20 cellular contexts compared by ENCODE assay signal in the genomic region with DNA sequence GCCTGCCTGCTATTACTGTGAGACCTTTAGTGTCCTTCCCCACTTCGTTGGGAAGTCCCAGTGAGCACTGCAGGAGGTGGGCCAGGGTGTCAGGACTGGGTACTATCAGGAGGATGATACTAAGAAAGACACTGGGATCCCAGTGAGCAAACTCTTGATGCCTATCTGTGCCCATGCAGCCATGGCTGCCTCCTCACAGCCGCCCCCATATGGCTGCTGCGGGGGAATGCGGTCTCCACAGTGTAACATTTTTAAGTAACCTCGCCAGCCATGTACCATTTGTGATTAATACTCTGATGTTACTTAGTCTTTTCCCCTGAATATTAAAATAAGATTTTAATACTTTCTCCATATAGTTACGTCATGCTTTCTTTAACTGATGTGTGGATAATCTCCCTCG.
DNase-seq lines count a peak whose midpoint lies in the region; ATAC-seq and TF ChIP-seq lines count a peak whose summit lies in the region.
"Had no signal": no experiment of that assay in that cellular context is flagged by ENCODE, and none has a peak within 500 bp of the region (broad histone marks: within the 10 kb centered on the region; RNA-seq: fewer than 3 reads in every experiment).

No MANE protein-coding gene starts in this region.

- in situ Hi-C loops in astrocyte of the cerebellum (cut with HindIII; ENCODE audit: low sequenced_read_pairs) = loop anchor here (5.0 kb wide), 1 partner anchor 96 kb away; no protein-coding TSS in a partner anchor

- H3K4me3 ChIP-seq in GM12865 (ENCODE audit: low read depth, low read length) = no peak overlapping the region
- H3K4me3 ChIP-seq in LNCaP clone FGC (ENCODE audit: low read depth, low read length) = no peak overlapping the region
- no peak overlapping the region for H3K4me3 ChIP-seq in astrocyte of the cerebellum (ENCODE audit: low read depth, low read length)
- H3K4me3 ChIP-seq: breast epithelium, sigmoid colon, uterus had no signal

- peaks cover 17% of the 10 kb centered on the region for H3K9me3 Mint-ChIP-seq in neural crest cell
- peaks cover 3 to 11% of the 10 kb centered on the region in 2 donors for H3K9me3 Mint-ChIP-seq in stimulated activated naive B cell treated with anti-CD40 and anti-IgM and Interleukin-4, amounts not matched to agents 10 μg/mL and 1 μg/mL and 100 μg/mL, for 72 hours
- H3K9me3 Mint-ChIP-seq: activated naive CD8-positive, alpha-beta T cell treated with anti-CD3 and anti-CD28 coated beads, Interleukin-2, amount 10 ng/mL, durations not matched to agents 7 days and 5 days had no signal

- H3K27ac Mint-ChIP-seq in neural crest cell (ENCODE audit: unreplicated experiment) = no peak overlapping the region
- no peak overlapping the region for H3K27ac Mint-ChIP-seq in stimulated activated naive B cell treated with anti-CD40 and anti-IgM and Interleukin-4, amounts not matched to agents 10 μg/mL and 1 μg/mL and 100 μg/mL, for 72 hours
- H3K27ac Mint-ChIP-seq: activated naive CD8-positive, alpha-beta T cell treated with anti-CD3 and anti-CD28 coated beads, Interleukin-2, amount 10 ng/mL, durations not matched to agents 7 days and 5 days; activated T-helper 1 cell treated with anti-CD3 and anti-CD28 coated beads, Interleukin-12 subunit alpha, Interleukin-12 subunit beta, Interleukin-2, Interleukin-4 antibody, amounts not matched to agents 30 ng/mL and 10 ng/mL and 1 ng/mL, durations not matched to agents 14 hours and 24 hours and 36 hours; B cell had no signal

- H3K36me3 Mint-ChIP-seq in neural crest cell (ENCODE audit: low read depth) = peaks cover 9% of the 10 kb centered on the region
- H3K36me3 Mint-ChIP-seq in stimulated activated naive B cell treated with anti-CD40 and anti-IgM and Interleukin-4, amounts not matched to agents 10 μg/mL and 1 μg/mL and 100 μg/mL, for 72 hours = no peaks in the 10 kb centered on the region
- H3K36me3 Mint-ChIP-seq: activated naive CD8-positive, alpha-beta T cell treated with anti-CD3 and anti-CD28 coated beads, Interleukin-2, amount 10 ng/mL, durations not matched to agents 7 days and 5 days had no signal

- peaks cover 5% of the 10 kb centered on the region for H3K27me3 Mint-ChIP-seq in neural crest cell (ENCODE audit: low read depth)
- H3K27me3 Mint-ChIP-seq in stimulated activated naive B cell treated with anti-CD40 and anti-IgM and Interleukin-4, amounts not matched to agents 10 μg/mL and 1 μg/mL and 100 μg/mL, for 72 hours = peaks cover 0 to 17% of the 10 kb centered on the region in 2 donors

- no peak for ATAC-seq in stimulated activated naive B cell treated with anti-CD40 and anti-IgM and Interleukin-4, amounts not matched to agents 10 μg/mL and 1 μg/mL and 100 μg/mL, for 72 hours (replicated peaks)
- ATAC-seq: left ventricle myocardium superior had no signal

- peak; percentile 7 for TF ChIP-seq CTCF in GM12865 (IDR thresholded peaks at IDR 0.05; ENCODE audit: insufficient read depth, low read depth, low read length, missing control alignments)
- TF ChIP-seq CTCF in LNCaP clone FGC (IDR thresholded peaks at IDR 0.05; ENCODE audit: control insufficient read depth, extremely low read depth, insufficient read depth) = peak; percentile 12; the same call in 1 of the 2 replicates
- TF ChIP-seq CTCF in astrocyte of the cerebellum (IDR thresholded peaks at IDR 0.05; ENCODE audit: low read depth, low read length, missing control alignments) = peak; percentile 7
- peak; percentile 20 for TF ChIP-seq CTCF in neural crest cell (conservative IDR thresholded peaks at IDR 0.05)

- H3K4me3 Mint-ChIP-seq in neural crest cell = no peak overlapping the region
- H3K4me3 Mint-ChIP-seq in stimulated activated naive B cell treated with anti-CD40 and anti-IgM and Interleukin-4, amounts not matched to agents 10 μg/mL and 1 μg/mL and 100 μg/mL, for 72 hours = no peak overlapping the region
- H3K4me3 Mint-ChIP-seq: activated naive CD8-positive, alpha-beta T cell treated with anti-CD3 and anti-CD28 coated beads, Interleukin-2, amount 10 ng/mL, durations not matched to agents 7 days and 5 days; activated T-helper 1 cell treated with anti-CD3 and anti-CD28 coated beads, Interleukin-12 subunit alpha, Interleukin-12 subunit beta, Interleukin-2, Interleukin-4 antibody, amounts not matched to agents 30 ng/mL and 10 ng/mL and 1 ng/mL, durations not matched to agents 14 hours and 24 hours and 36 hours; B cell had no signal

- no peaks in the 10 kb centered on the region for H3K4me1 Mint-ChIP-seq in neural crest cell
- no peaks in the 10 kb centered on the region for H3K4me1 Mint-ChIP-seq in stimulated activated naive B cell treated with anti-CD40 and anti-IgM and Interleukin-4, amounts not matched to agents 10 μg/mL and 1 μg/mL and 100 μg/mL, for 72 hours
- H3K4me1 Mint-ChIP-seq: activated naive CD8-positive, alpha-beta T cell treated with anti-CD3 and anti-CD28 coated beads, Interleukin-2, amount 10 ng/mL, durations not matched to agents 7 days and 5 days; B cell had no signal

- DNase-seq in GM12865 (ENCODE audit: low read depth) (peak; percentile 2), LNCaP clone FGC (ENCODE audit: low read depth) (no peak), astrocyte of the cerebellum (ENCODE audit: low read depth) (no peak), neural crest cell (ENCODE audit: low read depth, low spot score) (no peak), medulla oblongata (ENCODE audit: extremely low spot score) (no peak)
- no peak for DNase-seq in stimulated activated naive B cell treated with anti-CD40 and anti-IgM and Interleukin-4, amounts not matched to agents 10 μg/mL and 1 μg/mL and 100 μg/mL, for 72 hours
- DNase-seq in effector CD8-positive, alpha-beta T cell (lab: John Stamatoyannopoulos, UW) = no peak
- DNase-seq: activated CD4-positive, CD25-positive, alpha-beta regulatory T cell treated with anti-CD3 and anti-CD28 coated beads, Interleukin-2, amount 50 U/mL, for 72 hours; activated naive CD8-positive, alpha-beta T cell treated with anti-CD3 and anti-CD28 coated beads, Interleukin-2, amount 10 ng/mL, durations not matched to agents 7 days and 5 days; Calu3; dermis blood vessel endothelial cell; left ventricle myocardium superior; NCI-H1930; NCI-H446; sigmoid colon; T-helper 9 cell; uterus had no signal
